In genomic region chr1:5950994-5951749, GRCh38 we compare ENCODE assay signal across 13 cellular contexts.
"Had no signal": no experiment of that assay in that cellular context is flagged by ENCODE, and none has a peak within 500 bp of the region (broad histone marks: within the 10 kb centered on the region; RNA-seq: fewer than 3 reads in every experiment).

No MANE protein-coding gene starts in this region.

- H3K9me3 Mint-ChIP-seq: activated CD4-positive, alpha-beta T cell treated with anti-CD3 and anti-CD28 coated beads, Interleukin-2, amount 10 ng/mL, durations not matched to agents 7 days and 5 days; activated naive CD8-positive, alpha-beta T cell treated with anti-CD3 and anti-CD28 coated beads for 36 hours; nephron progenitor cell had no signal

- H3K27me3 Mint-ChIP-seq: activated CD4-positive, alpha-beta T cell treated with anti-CD3 and anti-CD28 coated beads, Interleukin-2, amount 10 ng/mL, durations not matched to agents 7 days and 5 days; activated naive CD8-positive, alpha-beta T cell treated with anti-CD3 and anti-CD28 coated beads for 36 hours had no signal

- H3K4me3 Mint-ChIP-seq: activated CD4-positive, alpha-beta T cell treated with anti-CD3 and anti-CD28 coated beads, Interleukin-2, amount 10 ng/mL, durations not matched to agents 7 days and 5 days; activated naive CD8-positive, alpha-beta T cell treated with anti-CD3 and anti-CD28 coated beads for 36 hours; nephron progenitor cell had no signal

- H3K4me3 ChIP-seq: dorsolateral prefrontal cortex, esophagus squamous epithelium, pancreas had no signal

- H3K9me3 ChIP-seq: esophagus squamous epithelium, pancreas had no signal

- DNase-seq: activated CD4-positive, alpha-beta T cell treated with anti-CD3 and anti-CD28 coated beads, Interleukin-2, amount 10 ng/mL, durations not matched to agents 7 days and 5 days; activated gamma-delta T cell treated with Interleukin-2 at 50 U/mL for 16 hours; activated naive CD8-positive, alpha-beta T cell treated with anti-CD3 and anti-CD28 coated beads for 36 hours; activated T-cell treated with anti-CD3 and anti-CD28 coated beads, Interleukin-2, amount 50 U/mL, for 1 hour; esophagus squamous epithelium; foreskin fibroblast; nephron progenitor cell; stimulated activated CD4-positive, alpha-beta T cell treated with anti-CD3 and anti-CD28 coated beads, Interleukin-2, amount 100 ng/mL, for 48 hours; stimulated activated naive CD8-positive, alpha-beta T cell treated with anti-CD3 and anti-CD28 coated beads, Interleukin-15, Interleukin-2, amounts not matched to agents 100 U/mL and 50 U/mL, for 24 hours; T1000 had no signal

- H3K27ac Mint-ChIP-seq: activated CD4-positive, alpha-beta T cell treated with anti-CD3 and anti-CD28 coated beads, Interleukin-2, amount 10 ng/mL, durations not matched to agents 7 days and 5 days; activated naive CD8-positive, alpha-beta T cell treated with anti-CD3 and anti-CD28 coated beads for 36 hours had no signal

- H3K27ac ChIP-seq: dorsolateral prefrontal cortex, esophagus squamous epithelium, pancreas had no signal

- FAIRE-seq: pancreas, urothelium cell line had no signal

- H3K4me1 ChIP-seq: pancreas had no signal

- H3K27me3 ChIP-seq: dorsolateral prefrontal cortex, esophagus squamous epithelium, pancreas had no signal

- ATAC-seq: pancreas; stimulated activated naive CD8-positive, alpha-beta T cell treated with anti-CD3 and anti-CD28 coated beads, Interleukin-15, Interleukin-2, amounts not matched to agents 100 U/mL and 50 U/mL, for 24 hours had no signal
